ENCODE assay signal across 16 cellular contexts in genomic region chr1:166086113-166086908, GRCh38.
DNase-seq lines count a peak whose midpoint lies in the region; ATAC-seq and TF ChIP-seq lines count a peak whose summit lies in the region.
"Had no signal": no experiment of that assay in that cellular context is flagged by ENCODE, and none has a peak within 500 bp of the region (broad histone marks: within the 10 kb centered on the region; RNA-seq: fewer than 3 reads in every experiment).

No MANE protein-coding gene starts in this region.

- no peaks in the 10 kb centered on the region for H4K20me1 ChIP-seq in MM.1S (ENCODE audit: insufficient read depth, low read length)

- no peaks in the 10 kb centered on the region for H3K79me2 ChIP-seq in MM.1S (ENCODE audit: low read length)

- H3K27me3 ChIP-seq in H7 (ENCODE audit: control insufficient read depth, insufficient read depth, low read length) (no peaks in the 10 kb centered on the region), MM.1S (replicated peaks; ENCODE audit: insufficient read depth, low read length) (no peaks in the 10 kb centered on the region)

- H2AFZ ChIP-seq in MM.1S (ENCODE audit: low read length) = no peak overlapping the region

- no peaks in the 10 kb centered on the region for H3K9me2 ChIP-seq in MM.1S (replicated peaks; ENCODE audit: insufficient read depth, low read length)

- no peaks in the 10 kb centered on the region for H3F3A ChIP-seq in MM.1S (ENCODE audit: insufficient read depth, low read length)

- no peaks in the 10 kb centered on the region for H3K9me3 ChIP-seq in MM.1S (replicated peaks; ENCODE audit: insufficient read depth, low read length)
- H3K9me3 ChIP-seq: Caco-2 had no signal

- peaks cover 11% of the 10 kb centered on the region; the same call in 1 of the 2 replicates for H3K4me1 ChIP-seq in MM.1S (ENCODE audit: low read length)
- H3K4me1 ChIP-seq: Caco-2 had no signal

- no peak overlapping the region for H3K27ac ChIP-seq in MM.1S (ENCODE audit: low read length)

- DNase-seq in GM12865 (ENCODE audit: low read depth) (peak; percentile 52), NCI-H1694 (lab: John Stamatoyannopoulos, UW) (peak; percentile 40), left lobe of liver (ENCODE audit: low spot score) (no peak), H7 (no peak), MM.1S (no peak), ureter (ENCODE audit: low spot score) (no peak)
- DNase-seq: C1 segment of cervical spinal cord, Caco-2, DMS79 treated with DMSO at 0.1 percent for 48 hours, HCEC 1CT, KBM-7, NCI-H1092 treated with DMSO at 0.1 percent for 48 hours, NCI-H187, NCI-H446 had no signal

- H3K4me3 ChIP-seq in GM12865 (ENCODE audit: low read depth, low read length) = no peak overlapping the region
- no peak overlapping the region for H3K4me3 ChIP-seq in H7 (ENCODE audit: insufficient read depth, low read depth, low read length)
- H3K4me3 ChIP-seq in MM.1S (ENCODE audit: low read length) = no peak overlapping the region

- no peak overlapping the region for H3K9ac ChIP-seq in MM.1S (ENCODE audit: low read length)

- no peak overlapping the region for H3K4me2 ChIP-seq in MM.1S (ENCODE audit: low read depth, low read length)

- TF ChIP-seq CTCF in GM12865 (IDR thresholded peaks at IDR 0.05; ENCODE audit: insufficient read depth, low read depth, low read length, missing control alignments) = no peak
- TF ChIP-seq CTCF in MM.1S (IDR thresholded peaks at IDR 0.05; ENCODE audit: low read length) = no peak

- ATAC-seq in GM19025 (IDR thresholded peaks at IDR 0.05; ENCODE audit: low read depth, unreplicated experiment) = peak; percentile 41
- peak; percentile 86 for ATAC-seq in left lobe of liver
- no peak for ATAC-seq in HG03565 (IDR thresholded peaks at IDR 0.05; ENCODE audit: unreplicated experiment)

- no peaks in the 10 kb centered on the region for H3K36me3 ChIP-seq in H7 (replicated peaks; ENCODE audit: control insufficient read depth, insufficient read depth, low read length)
- H3K36me3 ChIP-seq in MM.1S (replicated peaks; ENCODE audit: insufficient read depth, low read length) = no peaks in the 10 kb centered on the region

Comparison
In these comparisons a context has a peak if more than half of its experiments do, and no peak if none do; other contexts are left out.
1. DNase-seq: peak in GM12865 (single experiment) and NCI-H1694 (single experiment); none in left lobe of liver (single experiment), H7 (single experiment), MM.1S (single experiment) and ureter (single experiment).